ENCODE assay signal across 20 cellular contexts in genomic region chr10:132437511-132437910, GRCh38. TPM values are rescaled to one million over a fixed set of nuclear protein-coding genes. Genes with fewer than 3 reads are reported as not detected.
DNase-seq lines count a peak whose midpoint lies in the region; ATAC-seq, FAIRE-seq and TF ChIP-seq lines count a peak whose summit lies in the region.
"Had no signal": no experiment of that assay in that cellular context is flagged by ENCODE, and none has a peak within 500 bp of the region (broad histone marks: within the 10 kb centered on the region; RNA-seq: fewer than 3 reads in every experiment).

No MANE protein-coding gene starts in this region.

- no peak overlapping the region for H4K91ac ChIP-seq in neuronal stem cell (ENCODE audit: low read depth, low read length, poor library complexity)

- H3K4me2 ChIP-seq in Karpas-422 (ENCODE audit: low read depth, low read length, poor library complexity, severe bottlenecking), result no peak overlapping the region
- H3K4me2 ChIP-seq in neuronal stem cell (ENCODE audit: insufficient read depth, low read length, poor library complexity, severe bottlenecking), result no peak overlapping the region

- H3K36me3 ChIP-seq in Karpas-422 (ENCODE audit: insufficient read depth, low read length) (no peaks in the 10 kb centered on the region), bronchial epithelial cell (ENCODE audit: control insufficient read depth, insufficient read depth, low read length) (no peaks in the 10 kb centered on the region), neuronal stem cell (replicated peaks in 1 of 2; ENCODE audit: control insufficient read depth in 2 of 2, insufficient read depth in 2 of 2, low read length in 2 of 2) (no peaks in the 10 kb centered on the region)

- H4K20me1 ChIP-seq in Karpas-422 (ENCODE audit: insufficient read depth, low read depth, low read length), result no peaks in the 10 kb centered on the region

- DNase-seq in Karpas-422 (no peak), bronchial epithelial cell (ENCODE audit: low read depth) (no peak), neuronal stem cell (ENCODE audit: low spot score) (no peak), immature natural killer cell (no peak), activated gamma-delta T cell (lab: John Stamatoyannopoulos, UW) (no peak), NAMALWA (ENCODE audit: low spot score) (no peak)
- DNase-seq: CD8-positive, alpha-beta T cell; COR-L47; DMS153; DMS79 treated with DMSO at 0.1 percent for 48 hours; EL had no signal

- peak overlapping the region; percentile 85 for H3K27ac ChIP-seq in Karpas-422 (ENCODE audit: low read length)
- no peak overlapping the region for H3K27ac ChIP-seq in neuronal stem cell (replicated peaks; ENCODE audit: low read length)

- H3K4ac ChIP-seq in neuronal stem cell (ENCODE audit: low read length), result no peak overlapping the region

- H3K27ac Mint-ChIP-seq in immature natural killer cell, result no peak overlapping the region
- H3K27ac Mint-ChIP-seq: CD14-positive monocyte; CD8-positive, alpha-beta T cell had no signal

- H2BK5ac ChIP-seq in neuronal stem cell (ENCODE audit: low read length), result peak overlapping the region; percentile 11

- H3K36me3 Mint-ChIP-seq in immature natural killer cell, result no peaks in the 10 kb centered on the region
- H3K36me3 Mint-ChIP-seq: CD14-positive monocyte; CD8-positive, alpha-beta T cell had no signal

- peaks cover 0 to 4% (median 1%) of the 10 kb centered on the region in 3 donors for H3K27me3 Mint-ChIP-seq in immature natural killer cell (ENCODE audit: low read depth in 3 of 3)
- H3K27me3 Mint-ChIP-seq: B cell had no signal

- no peak overlapping the region for H2AFZ ChIP-seq in Karpas-422 (ENCODE audit: low read length)
- no peak overlapping the region for H2AFZ ChIP-seq in neuronal stem cell (ENCODE audit: low read length)

- peak overlapping the region; percentile 61 for H2BK120ac ChIP-seq in neuronal stem cell (ENCODE audit: low read depth, low read length)

- peaks cover 9 to 15% of the 10 kb centered on the region in 2 donors for H3K4me1 Mint-ChIP-seq in immature natural killer cell

- no peaks in the 10 kb centered on the region for H3K9me3 ChIP-seq in Karpas-422 (ENCODE audit: low read length)
- peaks cover 7 to 11% of the 10 kb centered on the region in 2 donors for H3K9me3 ChIP-seq in neuronal stem cell (replicated peaks in 1 of 2; ENCODE audit: control insufficient read depth in 2 of 2, insufficient read depth in 1 of 2, low read depth in 1 of 2, low read length in 2 of 2)

- H2BK15ac ChIP-seq in neuronal stem cell (ENCODE audit: low read length), result peak overlapping the region; percentile 91

- no peak overlapping the region for H3K23ac ChIP-seq in neuronal stem cell (ENCODE audit: low read depth, low read length, poor library complexity)

- peak overlapping the region; percentile 9 for H3K14ac ChIP-seq in neuronal stem cell (ENCODE audit: low read length)

- no peaks in the 10 kb centered on the region for H3K9me2 ChIP-seq in Karpas-422 (replicated peaks; ENCODE audit: insufficient read depth, low read length)

- no peaks in the 10 kb centered on the region for H3K9me3 Mint-ChIP-seq in immature natural killer cell
- H3K9me3 Mint-ChIP-seq: CD14-positive monocyte; CD8-positive, alpha-beta T cell had no signal

- peaks cover 6% of the 10 kb centered on the region for H3K79me1 ChIP-seq in neuronal stem cell (ENCODE audit: low read depth, low read length)

- peak; percentile 64 for FAIRE-seq in bronchial epithelial cell (lab: Jason Lieb, UNC)
- FAIRE-seq: A204.1, D721Med, G401.6, GM12891, H54 had no signal

- H4K8ac ChIP-seq in neuronal stem cell (ENCODE audit: low read depth, low read length), result no peak overlapping the region

- H3K4me3 Mint-ChIP-seq in immature natural killer cell, result no peak overlapping the region
- H3K4me3 Mint-ChIP-seq: B cell; CD14-positive monocyte; CD8-positive, alpha-beta T cell had no signal

- H2BK12ac ChIP-seq in neuronal stem cell (ENCODE audit: low read length), result no peak overlapping the region

- H3K18ac ChIP-seq in neuronal stem cell (ENCODE audit: low read length), result peak overlapping the region; percentile 15

- no peak for TF ChIP-seq CTCF in bronchial epithelial cell (IDR thresholded peaks at IDR 0.05; ENCODE audit: insufficient read depth, low read length, severe bottlenecking)

- peak overlapping the region; percentile 6 for H2AK5ac ChIP-seq in neuronal stem cell (ENCODE audit: low read depth, low read length)

- H3K79me2 ChIP-seq in Karpas-422 (ENCODE audit: low read length), result no peaks in the 10 kb centered on the region

- H3K4me1 ChIP-seq in Karpas-422 (ENCODE audit: low read length) (peaks cover 43% of the 10 kb centered on the region), neuronal stem cell (ENCODE audit: control insufficient read depth in 2 of 2, insufficient read depth in 1 of 2, low read depth in 1 of 2, low read length in 2 of 2) (peaks cover 0 to 6% of the 10 kb centered on the region in 2 donors)

- H3K9ac ChIP-seq in Karpas-422 (ENCODE audit: low read length) (peak overlapping the region; percentile 38; the same call in 1 of the 2 replicates), neuronal stem cell (ENCODE audit: low read depth, low read length, poor library complexity) (no peak overlapping the region)

- no peak for ATAC-seq in HG02870 (IDR thresholded peaks at IDR 0.05; ENCODE audit: unreplicated experiment)
- ATAC-seq: CD8-positive, alpha-beta T cell; HCT116 had no signal

- no CpG with 5 or more reads among the region's 11 CpGs for WGBS in neuronal stem cell (ENCODE audit: extremely low coverage in 2 of 2, insufficient read length in 2 of 2, insufficient replicate concordance in 1 of 2), 2 donors

- H3K27me3 ChIP-seq in Karpas-422 (ENCODE audit: low read length), result no peaks in the 10 kb centered on the region
- H3K27me3 ChIP-seq in bronchial epithelial cell (ENCODE audit: control insufficient read depth, insufficient read depth, low read length), result no peaks in the 10 kb centered on the region
- no peaks in the 10 kb centered on the region for H3K27me3 ChIP-seq in neuronal stem cell (ENCODE audit: control insufficient read depth in 3 of 3, insufficient read depth in 3 of 3, low read depth in 1 of 3, low read length in 3 of 3)

- H3K4me3 ChIP-seq in Karpas-422 (ENCODE audit: low read length), result no peak overlapping the region
- H3K4me3 ChIP-seq in bronchial epithelial cell (ENCODE audit: low read depth, low read length), result no peak overlapping the region
- no peak overlapping the region for H3K4me3 ChIP-seq in neuronal stem cell (ENCODE audit: low read length in 2 of 2)

RNA-seq across cellular contexts. Expression of gene PWWP2B, which starts 40.5 kb away (rescaled TPM):
- 1.4 and 3.7 TPM in 2 replicates for total RNA-seq in Karpas-422 (2014; rRNA removed; shearing (Covaris generic); ENCODE audit: low replicate concordance)
- total RNA-seq in bronchial epithelial cell, result 39.4 and 40.0 TPM in 2 replicates
- polyA plus RNA-seq in neuronal stem cell (2013, experiment 1 of 2), result 2.1 TPM
- 2.0 TPM for polyA plus RNA-seq in neuronal stem cell (2013, experiment 2 of 2)
- 1 to 10 TPM; 4.0 to 7.3 (median 4.3) TPM for polyA plus RNA-seq in immature natural killer cell
